In the genomic region with DNA sequence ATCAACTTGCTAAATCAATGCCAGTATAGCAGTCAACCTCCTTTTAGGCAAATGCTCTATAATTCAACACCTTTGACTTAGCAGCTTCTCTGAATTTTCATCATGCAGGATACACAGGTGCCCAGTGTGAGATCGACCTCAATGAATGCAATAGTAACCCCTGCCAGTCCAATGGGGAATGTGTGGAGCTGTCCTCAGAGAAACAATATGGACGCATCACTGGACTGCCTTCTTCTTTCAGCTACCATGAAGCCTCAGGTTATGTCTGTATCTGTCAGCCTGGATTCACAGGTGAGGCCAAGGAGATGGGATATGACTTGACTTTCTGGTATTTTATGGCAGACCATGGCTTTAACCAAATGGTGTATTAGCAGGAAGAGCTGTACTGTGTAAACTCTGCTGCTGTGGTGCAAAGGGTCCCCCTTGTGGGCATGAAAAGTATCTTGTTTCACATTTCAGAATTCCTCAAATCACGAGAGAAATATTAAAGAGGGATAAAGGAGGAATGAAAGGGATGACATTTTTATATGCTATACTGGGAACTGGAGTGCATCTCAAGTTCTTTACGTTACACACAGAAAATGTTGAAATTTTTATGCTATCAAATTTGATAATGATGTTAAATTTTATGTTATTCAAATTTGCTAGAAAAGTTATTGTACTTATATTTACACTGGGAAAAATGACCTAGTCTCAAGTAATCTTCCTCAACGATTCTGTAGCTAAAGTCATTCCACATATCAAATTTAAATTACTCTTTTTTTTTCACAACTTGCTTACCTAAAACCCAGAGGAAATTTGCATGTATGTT, we compare ENCODE assay signal across 8 cellular contexts.
DNase-seq lines count a peak whose midpoint lies in the region; ATAC-seq, FAIRE-seq and TF ChIP-seq lines count a peak whose summit lies in the region.

No MANE protein-coding gene starts in this region.

- peaks cover 3% of the 10 kb centered on the region for H3K4me1 ChIP-seq in ovary (ENCODE audit: insufficient read depth)

- H3K27ac ChIP-seq in ovary: no peak overlapping the region

- FAIRE-seq in A204.1 (lab: Jason Lieb, UNC): peak; percentile 61

- no peaks in the 10 kb centered on the region for H3K27me3 ChIP-seq in ovary

- peak; percentile 67 for ATAC-seq in HG02588 (IDR thresholded peaks at IDR 0.05; ENCODE audit: unreplicated experiment)

- no peak overlapping the region for H3K4me3 ChIP-seq in foreskin fibroblast (ENCODE audit: low read depth in 1 of 2, low read length in 2 of 2)
- no peak overlapping the region for H3K4me3 ChIP-seq in ovary

- H3K9me3 ChIP-seq in ovary: no peaks in the 10 kb centered on the region

- DNase-seq in GDM1 (lab: John Stamatoyannopoulos, UW) (peak; percentile 21), NCI-H146 (lab: John Stamatoyannopoulos, UW) (peak; percentile 49), UCSD-AML1 (lab: John Stamatoyannopoulos, UW; ENCODE audit: unreplicated experiment) (peak; percentile 17), foreskin fibroblast (peak in 1 of 2 donors; percentile 56), ovary (peak in 2 of 5 donors; percentile 23 to 51), middle frontal gyrus (ENCODE audit: extremely low spot score, low spot score) (no peak)

- no peak for TF ChIP-seq POLR2A in ovary (IDR thresholded peaks at IDR 0.05)

- H3K36me3 ChIP-seq in ovary: no peaks in the 10 kb centered on the region

- TF ChIP-seq EP300 in ovary (IDR thresholded peaks at IDR 0.05): no peak

- WGBS in ovary, 3 donors: 62 to 66% (median 66%) methylated on average over 5 of the region's 5 CpGs

- TF ChIP-seq CTCF in foreskin fibroblast (IDR thresholded peaks at IDR 0.05; ENCODE audit: low read depth, low read length): peak; percentile 74
- peak; percentile 8 to 37 (median 35) for TF ChIP-seq CTCF in ovary (IDR thresholded peaks at IDR 0.05)

- intact Hi-C loops in ovary (cut with DNase I): no loop called here
